1 cellular context compared by ENCODE assay signal in the genomic region with DNA sequence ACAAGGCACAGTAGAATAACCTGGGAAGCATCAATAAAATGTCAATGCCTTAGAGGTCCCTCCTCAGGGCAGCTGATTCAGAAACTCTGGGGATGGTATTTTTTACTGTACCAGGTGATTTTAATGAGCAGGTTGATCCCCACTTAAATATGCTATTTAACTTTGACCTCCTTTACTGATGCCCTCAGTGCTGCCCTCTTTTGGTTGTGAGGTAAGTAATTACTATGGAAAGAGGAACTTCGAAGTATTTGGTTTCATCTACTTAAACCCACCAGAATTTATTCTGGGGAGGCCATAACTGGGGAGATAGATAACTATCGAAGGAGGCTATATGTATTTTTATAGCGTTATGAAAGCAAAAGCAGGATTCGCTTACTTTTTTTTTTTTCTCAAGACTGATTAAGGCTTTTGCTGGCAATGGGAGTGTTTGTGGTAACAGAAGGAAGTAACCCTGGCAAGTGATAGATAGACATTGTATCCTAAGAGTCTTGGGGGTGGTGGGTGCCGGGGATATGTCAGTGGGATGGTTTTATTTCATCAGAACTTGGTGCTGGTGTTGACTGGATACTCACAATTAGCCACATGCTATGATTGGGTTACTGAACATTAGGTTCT.
TF ChIP-seq lines count a peak whose summit lies in the region.

No MANE protein-coding gene starts in this region.

TF ChIP-seq in GM23338, 12 proteins besides CTCF, POLR2A, EP300 and RAD21 (continued from another document):
- TF ChIP-seq, protein P1, sequence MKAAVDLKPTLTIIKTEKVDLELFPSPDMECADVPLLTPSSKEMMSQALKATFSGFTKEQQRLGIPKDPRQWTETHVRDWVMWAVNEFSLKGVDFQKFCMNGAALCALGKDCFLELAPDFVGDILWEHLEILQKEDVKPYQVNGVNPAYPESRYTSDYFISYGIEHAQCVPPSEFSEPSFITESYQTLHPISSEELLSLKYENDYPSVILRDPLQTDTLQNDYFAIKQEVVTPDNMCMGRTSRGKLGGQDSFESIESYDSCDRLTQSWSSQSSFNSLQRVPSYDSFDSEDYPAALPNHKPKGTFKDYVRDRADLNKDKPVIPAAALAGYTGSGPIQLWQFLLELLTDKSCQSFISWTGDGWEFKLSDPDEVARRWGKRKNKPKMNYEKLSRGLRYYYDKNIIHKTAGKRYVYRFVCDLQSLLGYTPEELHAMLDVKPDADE (IDR thresholded peaks at IDR 0.05): no peak
TF ChIP-seq in GM23338: peak in this region for 0.
